ENCODE assay signal across 8 cellular contexts in genomic region chr5:78649220-78649700, GRCh38. TPM values are rescaled to one million over a fixed set of nuclear protein-coding genes. Genes with fewer than 3 reads are reported as not detected.
DNase-seq lines count a peak whose midpoint lies in the region; ATAC-seq and TF ChIP-seq lines count a peak whose summit lies in the region.

No MANE protein-coding gene starts in this region.

- no peak overlapping the region for H4K91ac ChIP-seq in neuronal stem cell (ENCODE audit: low read depth, low read length, poor library complexity)

- H3K79me2 ChIP-seq in OCI-LY3 (ENCODE audit: low read length), result no peaks in the 10 kb centered on the region

- no peak for TF ChIP-seq CTCF in CD8-positive, alpha-beta T cell (IDR thresholded peaks at IDR 0.05)
- TF ChIP-seq CTCF in OCI-LY3 (IDR thresholded peaks at IDR 0.05; ENCODE audit: low read depth, low read length) (no peak), epithelial cell of proximal tubule (conservative IDR thresholded peaks at IDR 0.05; ENCODE audit: low read depth, low read length) (no peak)

- H3K23ac ChIP-seq in neuronal stem cell (ENCODE audit: low read depth, low read length, poor library complexity), result peak overlapping the region; percentile 26

- intact Hi-C loops in CD8-positive, alpha-beta T cell (cut with DNase I, micrococcal nuclease), result no loop called here

- peaks cover 15% of the 10 kb centered on the region for H3K4me1 ChIP-seq in CD8-positive, alpha-beta T cell (ENCODE audit: insufficient read depth, low read length)
- peaks cover 6% of the 10 kb centered on the region for H3K4me1 ChIP-seq in OCI-LY3 (ENCODE audit: low read length)
- H3K4me1 ChIP-seq in neuronal stem cell (ENCODE audit: control insufficient read depth in 2 of 2, insufficient read depth in 1 of 2, low read depth in 1 of 2, low read length in 2 of 2), result peaks cover 3 to 11% of the 10 kb centered on the region in 2 donors

- no peaks in the 10 kb centered on the region for H3K9me3 Mint-ChIP-seq in CD8-positive, alpha-beta T cell
- no peaks in the 10 kb centered on the region for H3K9me3 Mint-ChIP-seq in stimulated activated naive CD8-positive, alpha-beta T cell treated with anti-CD3 and anti-CD28 coated beads, Interleukin-15, amount 100 ng/mL, for 72 hours

- peak overlapping the region; percentile 98 for H3K18ac ChIP-seq in neuronal stem cell (ENCODE audit: low read length)

- H3K9me3 ChIP-seq in CD8-positive, alpha-beta T cell (ENCODE audit: low read length), result no peaks in the 10 kb centered on the region
- H3K9me3 ChIP-seq in OCI-LY3 (ENCODE audit: insufficient read depth, low read length) (no peaks in the 10 kb centered on the region), neuronal stem cell (replicated peaks in 1 of 2; ENCODE audit: control insufficient read depth in 2 of 2, insufficient read depth in 1 of 2, low read depth in 1 of 2, low read length in 2 of 2) (no peaks in the 10 kb centered on the region)

- no peaks in the 10 kb centered on the region for H3K36me3 Mint-ChIP-seq in CD8-positive, alpha-beta T cell

- peak overlapping the region; percentile 86 for H2BK15ac ChIP-seq in neuronal stem cell (ENCODE audit: low read length)

- no peak overlapping the region for H2BK120ac ChIP-seq in neuronal stem cell (ENCODE audit: low read depth, low read length)

- H3K4me2 ChIP-seq in OCI-LY3 (ENCODE audit: low read length) (peak overlapping the region; percentile 37; the same call in 1 of the 2 replicates), neuronal stem cell (ENCODE audit: insufficient read depth, low read length, poor library complexity, severe bottlenecking) (peak overlapping the region; percentile 77)

- no peak overlapping the region for H3K9ac ChIP-seq in OCI-LY3 (ENCODE audit: low read length)
- no peak overlapping the region for H3K9ac ChIP-seq in neuronal stem cell (ENCODE audit: low read depth, low read length, poor library complexity)

- H4K8ac ChIP-seq in neuronal stem cell (ENCODE audit: low read depth, low read length), result peak overlapping the region; percentile 44

- H3K14ac ChIP-seq in neuronal stem cell (ENCODE audit: low read length), result peak overlapping the region; percentile 79

- no peak overlapping the region for H3K4me3 ChIP-seq in CD8-positive, alpha-beta T cell (ENCODE audit: low read depth, low read length)
- H3K4me3 ChIP-seq in OCI-LY3 (ENCODE audit: low read length) (peak overlapping the region; percentile 94; the same call in 1 of the 2 replicates), epithelial cell of proximal tubule (ENCODE audit: low read depth, low read length) (peak overlapping the region; percentile 67), neuronal stem cell (ENCODE audit: low read length in 2 of 2) (peak overlapping the region; percentile 57 to 89)

- H2AK5ac ChIP-seq in neuronal stem cell (ENCODE audit: low read depth, low read length), result no peak overlapping the region

- WGBS in neuronal stem cell (ENCODE audit: extremely low coverage in 2 of 2, insufficient read length in 2 of 2, insufficient replicate concordance in 1 of 2), 2 donors, result no CpG with 5 or more reads among the region's 23 CpGs

- no peak overlapping the region for H2BK5ac ChIP-seq in neuronal stem cell (ENCODE audit: low read length)

- H3K27ac Mint-ChIP-seq in CD8-positive, alpha-beta T cell, result no peak overlapping the region
- no peak overlapping the region for H3K27ac Mint-ChIP-seq in stimulated activated naive CD8-positive, alpha-beta T cell treated with anti-CD3 and anti-CD28 coated beads, Interleukin-15, amount 100 ng/mL, for 72 hours

- DNase-seq in CD8-positive, alpha-beta T cell, result no peak
- DNase-seq in epithelial cell of proximal tubule (ENCODE audit: low read depth), result no peak
- no peak for DNase-seq in neuronal stem cell (ENCODE audit: low spot score)
- no peak for DNase-seq in NOMO-1 treated with dmso at 0.1 percent for 144 hours (lab: John Stamatoyannopoulos, UW; ENCODE audit: unreplicated experiment)
- DNase-seq in NCI-H345 treated with DMSO at 0.1 percent for 48 hours (lab: John Stamatoyannopoulos, UW; ENCODE audit: unreplicated experiment), result no peak
- DNase-seq in GDM1 (lab: John Stamatoyannopoulos, UW), result no peak
- no peak for DNase-seq in stimulated activated naive CD8-positive, alpha-beta T cell treated with anti-CD3 and anti-CD28 coated beads, Interleukin-15, amount 100 ng/mL, for 72 hours

- H3K36me3 ChIP-seq in CD8-positive, alpha-beta T cell (ENCODE audit: insufficient read depth, low read length), result no peaks in the 10 kb centered on the region
- no peaks in the 10 kb centered on the region for H3K36me3 ChIP-seq in OCI-LY3 (replicated peaks; ENCODE audit: low read depth, low read length)
- peaks cover 0 to 9% of the 10 kb centered on the region in 2 donors for H3K36me3 ChIP-seq in neuronal stem cell (replicated peaks in 1 of 2; ENCODE audit: control insufficient read depth in 2 of 2, insufficient read depth in 2 of 2, low read length in 2 of 2)

- H3K79me1 ChIP-seq in neuronal stem cell (ENCODE audit: low read depth, low read length), result no peaks in the 10 kb centered on the region

- H2AFZ ChIP-seq in OCI-LY3 (ENCODE audit: low read depth, low read length) (no peak overlapping the region), neuronal stem cell (ENCODE audit: low read length) (peak overlapping the region; percentile 98)

- ATAC-seq in CD8-positive, alpha-beta T cell, result no peak
- no peak for ATAC-seq in stimulated activated naive CD8-positive, alpha-beta T cell treated with anti-CD3 and anti-CD28 coated beads, Interleukin-15, amount 100 ng/mL, for 72 hours

- no peak overlapping the region for H3K4ac ChIP-seq in neuronal stem cell (ENCODE audit: low read length)

- H3K4me1 Mint-ChIP-seq in CD8-positive, alpha-beta T cell (ENCODE audit: low read depth), result peaks cover 16% of the 10 kb centered on the region
- peaks cover 18% of the 10 kb centered on the region for H3K4me1 Mint-ChIP-seq in stimulated activated naive CD8-positive, alpha-beta T cell treated with anti-CD3 and anti-CD28 coated beads, Interleukin-15, amount 100 ng/mL, for 72 hours

- H4K20me1 ChIP-seq in OCI-LY3 (ENCODE audit: insufficient read depth, low read length), result no peaks in the 10 kb centered on the region

- CTCF ChIA-PET in CD8-positive, alpha-beta T cell (lab: Charles Lee), result no interaction called here

- H2BK12ac ChIP-seq in neuronal stem cell (ENCODE audit: low read length), result no peak overlapping the region

- H3K4me3 Mint-ChIP-seq in CD8-positive, alpha-beta T cell, result peak overlapping the region; percentile 39
- no peak overlapping the region for H3K4me3 Mint-ChIP-seq in stimulated activated naive CD8-positive, alpha-beta T cell treated with anti-CD3 and anti-CD28 coated beads, Interleukin-15, amount 100 ng/mL, for 72 hours

- peaks cover 14% of the 10 kb centered on the region for H3K27me3 ChIP-seq in CD8-positive, alpha-beta T cell (ENCODE audit: insufficient read depth, low read length)
- H3K27me3 ChIP-seq in OCI-LY3 (ENCODE audit: low read depth, low read length) (peaks cover 13% of the 10 kb centered on the region), neuronal stem cell (ENCODE audit: control insufficient read depth in 3 of 3, insufficient read depth in 3 of 3, low read depth in 1 of 3, low read length in 3 of 3) (no peaks in the 10 kb centered on the region)

- POLR2A ChIA-PET in CD8-positive, alpha-beta T cell (lab: Charles Lee), result no interaction called here

- H3K27ac ChIP-seq in CD8-positive, alpha-beta T cell (ENCODE audit: low read depth, low read length), result no peak overlapping the region
- H3K27ac ChIP-seq in OCI-LY3 (ENCODE audit: low read length) (no peak overlapping the region), neuronal stem cell (replicated peaks; ENCODE audit: low read length) (peak overlapping the region; percentile 91)

- H3K27me3 Mint-ChIP-seq in CD8-positive, alpha-beta T cell (ENCODE audit: low read depth), result peaks cover 53% of the 10 kb centered on the region
- peaks cover 70% of the 10 kb centered on the region for H3K27me3 Mint-ChIP-seq in stimulated activated naive CD8-positive, alpha-beta T cell treated with anti-CD3 and anti-CD28 coated beads, Interleukin-15, amount 100 ng/mL, for 72 hours

RNA-seq across cellular contexts. Expression of gene LHFPL2, which starts 0.7 kb away (rescaled TPM):
- under 1 TPM; 0.57 to 0.94 TPM for total RNA-seq in CD8-positive, alpha-beta T cell
- 14.4 and 15.3 TPM in 2 replicates for total RNA-seq in epithelial cell of proximal tubule
- polyA plus RNA-seq in neuronal stem cell (2013, experiment 1 of 2), result 10.8 TPM
- 11.6 TPM for polyA plus RNA-seq in neuronal stem cell (2013, experiment 2 of 2)
